Comparison of ENCODE assay signal across 8 cellular contexts in genomic region chr17:42107597-42108576, GRCh38. TPM values are rescaled to one million over a fixed set of nuclear protein-coding genes. Genes with fewer than 3 reads are reported as not detected.
DNase-seq lines count a peak whose midpoint lies in the region; ATAC-seq and TF ChIP-seq lines count a peak whose summit lies in the region.

No MANE protein-coding gene starts in this region.

- POLR2A ChIA-PET in Caco-2 (lab: Charles Lee) = no interaction called here

- H3K4me1 ChIP-seq in Caco-2 (no peaks in the 10 kb centered on the region), adrenal gland (replicated peaks in 1 of 2) (peaks cover 11 to 20% of the 10 kb centered on the region in 2 donors)

- TF ChIP-seq POLR2A in NB4 (IDR thresholded peaks at IDR 0.05; ENCODE audit: extremely low read depth, insufficient read length) (peak; percentile 41), adrenal gland (IDR thresholded peaks at IDR 0.05) (no peak)

- H3K36me3 ChIP-seq in Caco-2 (ENCODE audit: control insufficient read depth, insufficient read depth, low read length) (no peaks in the 10 kb centered on the region), adrenal gland (replicated peaks in 1 of 2) (peaks cover 0 to 18% of the 10 kb centered on the region in 2 donors)

- no peaks in the 10 kb centered on the region for H3K9me3 ChIP-seq in Caco-2
- H3K9me3 ChIP-seq in T-helper 17 cell (ENCODE audit: control insufficient read depth, low read length, poor library complexity, severe bottlenecking) = no peaks in the 10 kb centered on the region
- no peaks in the 10 kb centered on the region for H3K9me3 ChIP-seq in adrenal gland (replicated peaks in 1 of 3)

- ATAC-seq in GM21786 (IDR thresholded peaks at IDR 0.05; ENCODE audit: unreplicated experiment) (peak; percentile 66), T-helper 17 cell (peak; percentile 89), GM18519 (IDR thresholded peaks at IDR 0.05; ENCODE audit: low FRiP score, unreplicated experiment) (no peak)

- no peaks in the 10 kb centered on the region for H3K9me3 Mint-ChIP-seq in Caco-2 (ENCODE audit: unreplicated experiment)

- no peak overlapping the region for H3K27ac ChIP-seq in adrenal gland

- no TSS peak for BruUV-seq in Caco-2 (replicated peaks; lab: Mats Ljungman, UMichigan)

- H3K4me1 Mint-ChIP-seq in Caco-2 (ENCODE audit: low read depth, unreplicated experiment) = no peaks in the 10 kb centered on the region
- peaks cover 20% of the 10 kb centered on the region for H3K4me1 Mint-ChIP-seq in T-helper 17 cell

- H3K36me3 Mint-ChIP-seq in Caco-2 (ENCODE audit: insufficient read depth, unreplicated experiment) = peaks cover 4% of the 10 kb centered on the region
- peaks cover 4% of the 10 kb centered on the region for H3K36me3 Mint-ChIP-seq in T-helper 17 cell (ENCODE audit: low read depth)

- CTCF ChIA-PET in Caco-2 (lab: Charles Lee) = interaction anchor here (1.4 kb wide), 1 partner anchor 40 kb away, joined by 4 read pairs; no protein-coding TSS in a partner anchor

- intact Hi-C loops in Caco-2 (cut with micrococcal nuclease; ENCODE audit: unreplicated experiment) (no loop called here), adrenal gland (cut with DNase I) (no loop called here)

- TF ChIP-seq CTCF in Caco-2 (IDR thresholded peaks at IDR 0.05; ENCODE audit: insufficient read depth in 1 of 2, low read depth in 1 of 2, low read length in 1 of 2, severe bottlenecking in 1 of 2, unreplicated experiment in 1 of 2) (no peak), NB4 (IDR thresholded peaks at IDR 0.05; ENCODE audit: low read depth, low read length) (no peak), adrenal gland (IDR thresholded peaks at IDR 0.05) (no peak)

- H3K27ac Mint-ChIP-seq in Caco-2 (ENCODE audit: unreplicated experiment) = no peak overlapping the region
- peak overlapping the region; percentile 24 for H3K27ac Mint-ChIP-seq in T-helper 17 cell

- H3K4me3 Mint-ChIP-seq in Caco-2 (ENCODE audit: unreplicated experiment) (no peak overlapping the region), T-helper 17 cell (peak overlapping the region; percentile 61)

- peak; percentile 61 to 63 for DNase-seq in Caco-2
- peak; percentile 88 for DNase-seq in NB4 (ENCODE audit: low read depth)
- peak; percentile 89 to 94 (median 92) for DNase-seq in T-helper 17 cell
- DNase-seq in adrenal gland = peak in 6 of 7 donors; percentile 65 to 80 (median 76)
- peak; percentile 100 for DNase-seq in iPS-NIHi11 (ENCODE audit: low spot score)
- DNase-seq in stimulated activated CD4-positive, alpha-beta T cell treated with anti-CD3 and anti-CD28 coated beads, Interleukin-15, amount 100 ng/mL, for 24 hours = peak; percentile 94

- H3K27me3 Mint-ChIP-seq in Caco-2 (ENCODE audit: insufficient read depth, unreplicated experiment) = peaks cover 3% of the 10 kb centered on the region
- H3K27me3 Mint-ChIP-seq in T-helper 17 cell = no peaks in the 10 kb centered on the region

- H3K4me3 ChIP-seq in Caco-2 (ENCODE audit: low read depth, low read length) (no peak overlapping the region), NB4 (ENCODE audit: low read depth, low read length) (no peak overlapping the region), adrenal gland (peak overlapping the region in 1 of 4 donors; percentile 44)

- no peaks in the 10 kb centered on the region for H3K27me3 ChIP-seq in Caco-2 (replicated peaks; ENCODE audit: control insufficient read depth, insufficient read depth, low read length)
- H3K27me3 ChIP-seq in adrenal gland = no peaks in the 10 kb centered on the region

- WGBS in adrenal gland, 4 donors = 60 to 75% (median 69%) methylated on average over 30 to 51 of the region's 51 CpGs

RNA-seq across cellular contexts. Expression of gene DHX58, which starts 4.6 kb away (rescaled TPM):
- total RNA-seq in Caco-2 (2022) (0.79 TPM in 2 replicates), T-helper 17 cell (10 to 100 TPM; 16.9 to 24.0 TPM), adrenal gland (10 to 100 TPM; 17.9 to 40.8 (median 31.9) TPM)
- 100 to 1,000 TPM in 1 of 3 donors, 10 to 100 TPM in 2; 16.3 to 117 (median 88.0) TPM for polyA plus RNA-seq in adrenal gland

RNA-seq across cellular contexts. Expression of gene ZNF385C, which starts 9.6 kb away (rescaled TPM):
- total RNA-seq in Caco-2 (2022) = 1.00 and 1.5 TPM in 2 replicates
- under 1 TPM; 0.16 to 0.20 TPM for total RNA-seq in T-helper 17 cell
- total RNA-seq in adrenal gland = under 1 TPM in 2 of 8 donors, not detected in 6; 0.07 to 0.11 TPM
- under 1 TPM; 0.11 to 0.16 (median 0.13) TPM for polyA plus RNA-seq in adrenal gland

RNA-seq across cellular contexts. Expression of gene KAT2A, which starts 13.3 kb away (rescaled TPM):
- 46.5 and 56.2 TPM in 2 replicates for total RNA-seq in Caco-2 (2022)
- total RNA-seq in T-helper 17 cell = 10 to 100 TPM; 33.3 to 35.5 TPM
- total RNA-seq in adrenal gland = 100 to 1,000 TPM in 1 of 8 donors, 10 to 100 TPM in 7; 16.0 to 136 (median 57.3) TPM
- 100 to 1,000 TPM in 2 of 3 donors, 10 to 100 TPM in 1; 23.7 to 671 (median 386) TPM for polyA plus RNA-seq in adrenal gland

RNA-seq across cellular contexts. Expression of gene HSPB9, which starts 14.7 kb away (rescaled TPM):
- total RNA-seq in Caco-2 (2022) (not detected in 2 replicates), T-helper 17 cell (not detected), adrenal gland (under 1 TPM in 4 of 8 donors, not detected in 4; 0.14 to 0.27 (median 0.17) TPM)
- under 1 TPM in 2 of 3 donors, not detected in 1; 0.20 to 0.72 TPM for polyA plus RNA-seq in adrenal gland

RNA-seq across cellular contexts. Expression of gene RAB5C, which starts 46.9 kb away (rescaled TPM):
- total RNA-seq in Caco-2 (2022) (151 and 155 TPM in 2 replicates), T-helper 17 cell (10 to 100 TPM; 74.3 to 97.9 TPM), adrenal gland (100 to 1,000 TPM; 126 to 216 (median 163) TPM)
- polyA plus RNA-seq in adrenal gland = 100 to 1,000 TPM in 2 of 3 donors, 10 to 100 TPM in 1; 55.8 to 206 (median 115) TPM
